21 cellular contexts compared by ENCODE assay signal in genomic region chrX:45011131-45011530, GRCh38.
DNase-seq lines count a peak whose midpoint lies in the region; ATAC-seq and TF ChIP-seq lines count a peak whose summit lies in the region.
"Had no signal": no experiment of that assay in that cellular context is flagged by ENCODE, and none has a peak within 500 bp of the region (broad histone marks: within the 10 kb centered on the region; RNA-seq: fewer than 3 reads in every experiment).

No MANE protein-coding gene starts in this region.

- H4K20me1 ChIP-seq in SK-N-SH (ENCODE audit: insufficient read depth): no peaks in the 10 kb centered on the region; the same call in none of the 2 replicates

- DNase-seq in SK-N-SH (no peak), RWPE2 (ENCODE audit: low spot score) (no peak), fibroblast of peridontal ligament (ENCODE audit: extremely low read depth) (peak; percentile 68), T-helper 17 cell (no peak), uterus (no peak)
- no peak for DNase-seq in T-helper 2 cell treated with Interferon-gamma antibody and Interleukin-4, amounts not matched to agents 5 μg/mL and 100 μg/mL, for 36 hours (ENCODE audit: low spot score)
- DNase-seq: activated CD4-positive, alpha-beta T cell treated with anti-CD3 and anti-CD28 coated beads for 36 hours; activated T-cell treated with anti-CD3 and anti-CD28 coated beads, Interleukin-2, amount 50 U/mL, for 24 hours; dermis blood vessel endothelial cell; NCI-H1417; NCI-H446; OCI-M1; right cardiac atrium; stimulated activated CD8-positive, alpha-beta memory T cell treated with anti-CD3 and anti-CD28 coated beads, Interleukin-4, amount 100 ng/mL, for 48 hours; thyroid gland had no signal

- POLR2A ChIA-PET in SK-N-SH (lab: Yijun Ruan, JAX): no interaction called here

- H2AFZ ChIP-seq in SK-N-SH (ENCODE audit: low read depth): no peak overlapping the region

- H3K27ac Mint-ChIP-seq in T-helper 17 cell: no peak overlapping the region
- no peak overlapping the region for H3K27ac Mint-ChIP-seq in T-helper 2 cell treated with Interferon-gamma antibody and Interleukin-4, amounts not matched to agents 5 μg/mL and 100 μg/mL, for 36 hours
- H3K27ac Mint-ChIP-seq: activated CD4-positive, alpha-beta T cell treated with anti-CD3 and anti-CD28 coated beads for 36 hours; activated T-cell treated with anti-CD3 and anti-CD28 coated beads, Interleukin-2, amount 50 U/mL, for 24 hours; IgD-negative memory B cell; nephron; T-helper 1 cell treated with Interleukin-12 subunit alpha and Interleukin-12 subunit beta and Interleukin-4 antibody, amounts not matched to agents 30 μg/mL and 1 μg/mL, for 36 hours had no signal

- H3K9me3 ChIP-seq in SK-N-SH (no peaks in the 10 kb centered on the region), RWPE2 (ENCODE audit: severe bottlenecking) (no peaks in the 10 kb centered on the region), T-helper 17 cell (ENCODE audit: control insufficient read depth, low read length, poor library complexity, severe bottlenecking) (no peaks in the 10 kb centered on the region), uterus (no peaks in the 10 kb centered on the region)
- H3K9me3 ChIP-seq: thyroid gland had no signal

- H3F3A ChIP-seq in SK-N-SH (replicated peaks; ENCODE audit: insufficient read depth): peaks cover 18% of the 10 kb centered on the region

- no peaks in the 10 kb centered on the region for H3K36me3 Mint-ChIP-seq in T-helper 17 cell (ENCODE audit: low read depth)
- peaks cover 9% of the 10 kb centered on the region for H3K36me3 Mint-ChIP-seq in T-helper 2 cell treated with Interferon-gamma antibody and Interleukin-4, amounts not matched to agents 5 μg/mL and 100 μg/mL, for 36 hours (ENCODE audit: low read depth)

- H3K27ac ChIP-seq in SK-N-SH (ENCODE audit: low read depth in 2 of 2, low read length in 1 of 2): peak overlapping the region in 1 of 2 experiments; percentile 48; a peak in 2 of 4 replicates
- peak overlapping the region; percentile 45 for H3K27ac ChIP-seq in RWPE2 (ENCODE audit: poor library complexity, severe bottlenecking)
- H3K27ac ChIP-seq in uterus: no peak overlapping the region
- H3K27ac ChIP-seq: 22Rv1, thyroid gland had no signal

- intact Hi-C loops in uterus (cut with DNase I; ENCODE audit: low total_unique reads): no loop called here

- no peak for TF ChIP-seq RAD21 in SK-N-SH (IDR thresholded peaks at IDR 0.05; ENCODE audit: low read length)

- no peaks in the 10 kb centered on the region for H3K9me2 ChIP-seq in SK-N-SH

- no peak; the same call in 1 of the 3 replicates for ATAC-seq in SK-N-SH treated with all-trans-retinoic acid at 6 μM for 48 hours
- peak; percentile 57; the same call in 1 of the 3 replicates for ATAC-seq in RWPE2 (ENCODE audit: low read depth)
- ATAC-seq in T-helper 17 cell: no peak
- no peak for ATAC-seq in HG02610 (IDR thresholded peaks at IDR 0.05; ENCODE audit: unreplicated experiment)
- ATAC-seq: activated CD4-positive, alpha-beta T cell treated with anti-CD3 and anti-CD28 coated beads for 36 hours; right cardiac atrium had no signal

- CTCF ChIA-PET in SK-N-SH (lab: Yijun Ruan, JAX): interaction anchor here (1.2 kb wide), 1 partner anchor 10 kb away, joined by 3 read pairs; no protein-coding TSS in a partner anchor

- H3K36me3 ChIP-seq in SK-N-SH (replicated peaks in 1 of 2; ENCODE audit: control insufficient read depth in 1 of 2, insufficient read depth in 2 of 2, low read length in 1 of 2) (peaks cover 0 to 9% of the 10 kb centered on the region in 2 experiments), RWPE2 (ENCODE audit: low read depth) (no peaks in the 10 kb centered on the region), uterus (no peaks in the 10 kb centered on the region)
- H3K36me3 ChIP-seq: thyroid gland had no signal

- H3K4me1 Mint-ChIP-seq in T-helper 17 cell: peaks cover 16% of the 10 kb centered on the region
- peaks cover 8% of the 10 kb centered on the region for H3K4me1 Mint-ChIP-seq in T-helper 2 cell treated with Interferon-gamma antibody and Interleukin-4, amounts not matched to agents 5 μg/mL and 100 μg/mL, for 36 hours (ENCODE audit: low read depth)
- H3K4me1 Mint-ChIP-seq: nephron had no signal

- TF ChIP-seq CTCF in SK-N-SH (IDR thresholded peaks at IDR 0.05): no peak
- TF ChIP-seq CTCF in RWPE2 (IDR thresholded peaks at IDR 0.05; ENCODE audit: poor library complexity, severe bottlenecking): no peak
- no peak for TF ChIP-seq CTCF in uterus (IDR thresholded peaks at IDR 0.05)

- H3K27me3 ChIP-seq in SK-N-SH (ENCODE audit: insufficient read depth): no peaks in the 10 kb centered on the region
- H3K27me3 ChIP-seq in RWPE2 (ENCODE audit: insufficient read depth, poor library complexity, severe bottlenecking): no peaks in the 10 kb centered on the region
- no peaks in the 10 kb centered on the region for H3K27me3 ChIP-seq in uterus
- H3K27me3 ChIP-seq: thyroid gland had no signal

- H3K4me3 ChIP-seq in SK-N-SH (ENCODE audit: low read depth in 2 of 2, low read length in 1 of 2): no peak overlapping the region
- H3K4me3 ChIP-seq in RWPE2 (ENCODE audit: severe bottlenecking): no peak overlapping the region
- H3K4me3 ChIP-seq in uterus: no peak overlapping the region
- H3K4me3 ChIP-seq: thyroid gland had no signal

- TF ChIP-seq POLR2A in uterus (IDR thresholded peaks at IDR 0.05): no peak

- H3K4me3 Mint-ChIP-seq in T-helper 17 cell: no peak overlapping the region
- H3K4me3 Mint-ChIP-seq in T-helper 2 cell treated with Interferon-gamma antibody and Interleukin-4, amounts not matched to agents 5 μg/mL and 100 μg/mL, for 36 hours: no peak overlapping the region
- H3K4me3 Mint-ChIP-seq: activated CD4-positive, alpha-beta T cell treated with anti-CD3 and anti-CD28 coated beads for 36 hours; activated T-cell treated with anti-CD3 and anti-CD28 coated beads, Interleukin-2, amount 50 U/mL, for 24 hours; IgD-negative memory B cell; nephron; T-helper 1 cell treated with Interleukin-12 subunit alpha and Interleukin-12 subunit beta and Interleukin-4 antibody, amounts not matched to agents 30 μg/mL and 1 μg/mL, for 36 hours had no signal

- H3K9ac ChIP-seq in SK-N-SH: no peak overlapping the region

- TF ChIP-seq EP300 in SK-N-SH (IDR thresholded peaks at IDR 0.05; ENCODE audit: borderline replicate concordance in 1 of 2, low read depth in 1 of 2, low read length in 1 of 2): no peak

- no peaks in the 10 kb centered on the region for H3K27me3 Mint-ChIP-seq in T-helper 17 cell
- H3K27me3 Mint-ChIP-seq in T-helper 2 cell treated with Interferon-gamma antibody and Interleukin-4, amounts not matched to agents 5 μg/mL and 100 μg/mL, for 36 hours (ENCODE audit: low read depth): no peaks in the 10 kb centered on the region
- H3K27me3 Mint-ChIP-seq: activated CD4-positive, alpha-beta T cell treated with anti-CD3 and anti-CD28 coated beads for 36 hours; activated T-cell treated with anti-CD3 and anti-CD28 coated beads, Interleukin-2, amount 50 U/mL, for 24 hours; IgD-negative memory B cell had no signal

- H3K4me1 ChIP-seq in SK-N-SH (ENCODE audit: control insufficient read depth in 1 of 2, insufficient read depth in 2 of 2, low read depth in 1 of 2, low read length in 1 of 2): peaks cover 0 to 20% of the 10 kb centered on the region in 2 experiments; a peak in 1 of 4 replicates
- peaks cover 29% of the 10 kb centered on the region for H3K4me1 ChIP-seq in RWPE2 (ENCODE audit: insufficient read depth, poor library complexity, severe bottlenecking)
- peaks cover 0 to 5% of the 10 kb centered on the region in 2 donors for H3K4me1 ChIP-seq in uterus

- H3K79me2 ChIP-seq in SK-N-SH (ENCODE audit: insufficient read depth): peaks cover 42% of the 10 kb centered on the region

- H3K9me3 Mint-ChIP-seq in T-helper 2 cell treated with Interferon-gamma antibody and Interleukin-4, amounts not matched to agents 5 μg/mL and 100 μg/mL, for 36 hours: peaks cover 4% of the 10 kb centered on the region
- H3K9me3 Mint-ChIP-seq: T-helper 1 cell treated with Interleukin-12 subunit alpha and Interleukin-12 subunit beta and Interleukin-4 antibody, amounts not matched to agents 30 μg/mL and 1 μg/mL, for 36 hours had no signal

- H3K4me2 ChIP-seq in SK-N-SH: no peak overlapping the region

TF ChIP-seq in SK-N-SH, 30 proteins besides CTCF, POLR2A, EP300 and RAD21 (continues in another document):
- no peak for TF ChIP-seq ELF1 (IDR thresholded peaks at IDR 0.05)
- TF ChIP-seq MXI1 (IDR thresholded peaks at IDR 0.05; ENCODE audit: low read depth, low read length): no peak
- TF ChIP-seq FOXJ3 (CRISPR knock-in tag; IDR thresholded peaks at IDR 0.05): no peak
- peak; percentile 56; the same call in 1 of the 2 replicates for TF ChIP-seq FOSL2 (IDR thresholded peaks at IDR 0.05; ENCODE audit: borderline replicate concordance, low read depth)
- TF ChIP-seq EZH2phosphoT487 (IDR thresholded peaks at IDR 0.05; ENCODE audit: borderline replicate concordance, low read depth): no peak
- TF ChIP-seq PBX3 (IDR thresholded peaks at IDR 0.05): no peak
- TF ChIP-seq JUND (IDR thresholded peaks at IDR 0.05): peak; percentile 40; the same call in 1 of the 2 replicates

TF ChIP-seq in SK-N-SH treated with all-trans-retinoic acid at 6 μM for 48 hours, 23 proteins besides CTCF, POLR2A, EP300 and RAD21 (continues in another document):
- TF ChIP-seq ESRRG (CRISPR knock-in tag; IDR thresholded peaks at IDR 0.05): no peak
- TF ChIP-seq TOX (CRISPR knock-in tag; IDR thresholded peaks at IDR 0.05; ENCODE audit: borderline replicate concordance): no peak
- TF ChIP-seq CREB5 (CRISPR knock-in tag; IDR thresholded peaks at IDR 0.05; ENCODE audit: low read depth): no peak
- TF ChIP-seq ZNF70 (CRISPR knock-in tag; IDR thresholded peaks at IDR 0.05): no peak
